ENCODE assay signal across 8 cellular contexts in the genomic region with DNA sequence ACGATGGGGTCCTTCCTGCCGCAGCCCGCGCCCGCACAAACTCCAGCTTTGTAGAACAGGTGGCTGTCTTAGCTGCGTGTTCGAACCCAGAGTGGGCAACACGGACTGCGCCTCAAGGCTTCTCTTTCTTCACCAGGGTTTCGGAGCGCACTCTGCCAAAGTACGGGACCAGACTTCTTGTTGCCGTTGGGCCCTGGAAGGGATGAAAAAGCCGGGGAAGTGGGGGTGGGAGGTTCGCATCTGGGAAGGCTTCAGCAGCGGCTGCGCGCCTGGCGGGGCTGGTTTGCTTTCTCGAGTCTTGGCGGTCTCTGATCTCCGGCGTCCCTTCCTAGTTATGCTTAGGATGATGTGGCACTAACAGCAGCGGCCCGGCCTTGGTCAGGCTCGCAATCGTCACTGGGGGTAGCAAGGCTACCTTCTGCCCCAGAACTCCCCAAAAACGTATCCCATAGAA. TPM values are rescaled to one million over a fixed set of nuclear protein-coding genes. Genes with fewer than 3 reads are reported as not detected.
DNase-seq lines count a peak whose midpoint lies in the region; ATAC-seq and TF ChIP-seq lines count a peak whose summit lies in the region.

No MANE protein-coding gene starts in this region.

- TF ChIP-seq CTCF in gastrocnemius medialis (IDR thresholded peaks at IDR 0.05 in 4 of 5, conservative IDR thresholded peaks at IDR 0.05 in 1 of 5) = no peak

- peak overlapping the region; percentile 67 to 83 (median 78) for H3K4me3 ChIP-seq in gastrocnemius medialis

- no peaks in the 10 kb centered on the region for H3K4me1 ChIP-seq in gastrocnemius medialis

- intact Hi-C loops in activated CD4-positive, alpha-beta memory T cell treated with anti-CD3 and anti-CD28 coated beads for 36 hours (cut with micrococcal nuclease) = no loop called here
- intact Hi-C loops in left ventricle myocardium superior (cut with micrococcal nuclease) = loop anchor here (2.0 to 5.0 kb wide), 2 partner anchors 59 to 184 kb away; no protein-coding TSS in a partner anchor
- intact Hi-C loops in gastrocnemius medialis (cut with DNase I; ENCODE audit: low total_unique reads) = loop anchor here (2.0 to 10.0 kb wide), 5 partner anchors 19 to 581 kb away; partner anchors contain the start of genes RCHY1 and THAP6

- peak overlapping the region; percentile 40 for H3K4me3 Mint-ChIP-seq in activated naive CD4-positive, alpha-beta T cell treated with anti-CD3 and anti-CD28 coated beads, Interleukin-2, amount 10 ng/mL, durations not matched to agents 7 days and 5 days
- peak overlapping the region; percentile 47 for H3K4me3 Mint-ChIP-seq in activated CD4-positive, alpha-beta memory T cell treated with anti-CD3 and anti-CD28 coated beads for 36 hours

- no peaks in the 10 kb centered on the region for H3K27me3 ChIP-seq in gastrocnemius medialis

- TF ChIP-seq POLR2A in gastrocnemius medialis (IDR thresholded peaks at IDR 0.05) = no peak

- H3K27ac Mint-ChIP-seq in activated naive CD4-positive, alpha-beta T cell treated with anti-CD3 and anti-CD28 coated beads, Interleukin-2, amount 10 ng/mL, durations not matched to agents 7 days and 5 days = no peak overlapping the region
- no peak overlapping the region for H3K27ac Mint-ChIP-seq in activated CD4-positive, alpha-beta memory T cell treated with anti-CD3 and anti-CD28 coated beads for 36 hours

- POLR2A ChIA-PET in activated CD4-positive, alpha-beta memory T cell treated with anti-CD3 and anti-CD28 coated beads for 36 hours (lab: Charles Lee) = no interaction called here

- no peaks in the 10 kb centered on the region for H3K9me3 Mint-ChIP-seq in activated naive CD4-positive, alpha-beta T cell treated with anti-CD3 and anti-CD28 coated beads, Interleukin-2, amount 10 ng/mL, durations not matched to agents 7 days and 5 days
- no peaks in the 10 kb centered on the region for H3K9me3 Mint-ChIP-seq in activated CD4-positive, alpha-beta memory T cell treated with anti-CD3 and anti-CD28 coated beads for 36 hours

- peaks cover 1% of the 10 kb centered on the region for H3K36me3 Mint-ChIP-seq in activated naive CD4-positive, alpha-beta T cell treated with anti-CD3 and anti-CD28 coated beads, Interleukin-2, amount 10 ng/mL, durations not matched to agents 7 days and 5 days
- H3K36me3 Mint-ChIP-seq in activated CD4-positive, alpha-beta memory T cell treated with anti-CD3 and anti-CD28 coated beads for 36 hours = no peaks in the 10 kb centered on the region

- CTCF ChIA-PET in activated naive CD4-positive, alpha-beta T cell treated with anti-CD3 and anti-CD28 coated beads, Interleukin-2, amount 10 ng/mL, durations not matched to agents 7 days and 5 days (lab: Charles Lee) = no interaction called here
- CTCF ChIA-PET in activated CD4-positive, alpha-beta memory T cell treated with anti-CD3 and anti-CD28 coated beads for 36 hours (lab: Charles Lee) = no interaction called here

- peak overlapping the region; percentile 71 to 83 (median 78) for H3K27ac ChIP-seq in gastrocnemius medialis

- H3K27me3 Mint-ChIP-seq in activated naive CD4-positive, alpha-beta T cell treated with anti-CD3 and anti-CD28 coated beads, Interleukin-2, amount 10 ng/mL, durations not matched to agents 7 days and 5 days = peaks cover 58% of the 10 kb centered on the region
- peaks cover 47% of the 10 kb centered on the region for H3K27me3 Mint-ChIP-seq in activated CD4-positive, alpha-beta memory T cell treated with anti-CD3 and anti-CD28 coated beads for 36 hours

- no peaks in the 10 kb centered on the region for H3K36me3 ChIP-seq in gastrocnemius medialis

- in situ Hi-C loops in gastrocnemius medialis (cut with MboI; ENCODE audit: low sequenced_read_pairs in 4 of 4) = loop anchor here (10.0 to 25.0 kb wide), 3 partner anchors 179 to 554 kb away; no protein-coding TSS in a partner anchor

- no peak for DNase-seq in activated naive CD4-positive, alpha-beta T cell treated with anti-CD3 and anti-CD28 coated beads, Interleukin-2, amount 10 ng/mL, durations not matched to agents 7 days and 5 days
- no peak for DNase-seq in activated naive CD4-positive, alpha-beta T cell treated with Interleukin-2 at 50 U/mL for 16 hours
- DNase-seq in activated CD4-positive, alpha-beta memory T cell treated with anti-CD3 and anti-CD28 coated beads for 36 hours = no peak
- peak; percentile 35 for DNase-seq in left ventricle myocardium superior
- DNase-seq in gastrocnemius medialis = no peak
- DNase-seq in GM19240 (ENCODE audit: insufficient read length, low spot score) = no peak
- DNase-seq in NCI-H2196 treated with DMSO at 0.1 percent for 48 hours (lab: John Stamatoyannopoulos, UW; ENCODE audit: unreplicated experiment) = no peak

- no peaks in the 10 kb centered on the region for H3K9me3 ChIP-seq in gastrocnemius medialis

- H3K4me1 Mint-ChIP-seq in activated naive CD4-positive, alpha-beta T cell treated with anti-CD3 and anti-CD28 coated beads, Interleukin-2, amount 10 ng/mL, durations not matched to agents 7 days and 5 days = peaks cover 16% of the 10 kb centered on the region
- peaks cover 13% of the 10 kb centered on the region for H3K4me1 Mint-ChIP-seq in activated CD4-positive, alpha-beta memory T cell treated with anti-CD3 and anti-CD28 coated beads for 36 hours (ENCODE audit: low read depth)

- ATAC-seq in left ventricle myocardium superior = peak; percentile 17
- ATAC-seq in gastrocnemius medialis = peak; percentile 4 to 23
- ATAC-seq in HG02840 (IDR thresholded peaks at IDR 0.05; ENCODE audit: low FRiP score, unreplicated experiment) = no peak

RNA-seq across cellular contexts. Expression of gene PARM1, which starts 0.7 kb away (rescaled TPM):
- not detected for total RNA-seq in activated CD4-positive, alpha-beta memory T cell treated with anti-CD3 and anti-CD28 coated beads for 36 hours
- 107 TPM for total RNA-seq in left ventricle myocardium superior
- 10 to 100 TPM in 2 of 4 donors, 1 to 10 TPM in 2; 9.3 to 13.1 (median 10.3) TPM for total RNA-seq in gastrocnemius medialis

Comparison
In these comparisons a context has a peak if more than half of its experiments do, and no peak if none do; other contexts are left out.
1. RNA of gene PARM1, which starts 0.7 kb away (total RNA-seq): 107 TPM in left ventricle myocardium superior (single experiment) and 9.3 to 13.1 TPM in gastrocnemius medialis; not detected in activated CD4-positive, alpha-beta memory T cell treated with anti-CD3 and anti-CD28 coated beads for 36 hours; every median in the first group is over 10 times any median in the second.